ENCODE assay signal across 8 cellular contexts in genomic region chr3:113531826-113532697, GRCh38. TPM values are rescaled to one million over a fixed set of nuclear protein-coding genes. Genes with fewer than 3 reads are reported as not detected.
A peak's percentile ranks its signal among the peaks of the same experiment; 100 is the strongest.
DNase-seq lines count a peak whose midpoint lies in the region; ATAC-seq and TF ChIP-seq lines count a peak whose summit lies in the region.

SIDT1 (plus strand) TSS chr3:113532555; CDS start chr3:113533022, 467 bp downstream.

- DNase-seq in SIG-M5 treated with dmso at 0.1 percent for 504 hours (lab: John Stamatoyannopoulos, UW; ENCODE audit: unreplicated experiment) (peak; percentile 57), SIG-M5 (lab: John Stamatoyannopoulos, UW) (no peak), NCI-H345 (lab: John Stamatoyannopoulos, UW) (peak; percentile 48), esophagus muscularis mucosa (ENCODE audit: extremely low spot score) (no peak), nephron progenitor cell (peak; percentile 12), tibial artery (no peak)
- peak; percentile 78 for DNase-seq in activated CD8-positive, alpha-beta memory T cell treated with anti-CD3 and anti-CD28 coated beads, Interleukin-2, amount 50 U/mL, for 48 hours

- peak within 1 kb of the TSS; percentile 54 to 64 (median 62) for H3K4me3 ChIP-seq in esophagus muscularis mucosa
- peak within 1 kb of the TSS; percentile 50 to 55 for H3K4me3 ChIP-seq in tibial artery

- no peaks in the 10 kb centered on the region for H3K36me3 Mint-ChIP-seq in nephron progenitor cell (ENCODE audit: low read depth)

- ATAC-seq in HG03025 (IDR thresholded peaks at IDR 0.05; ENCODE audit: low FRiP score, unreplicated experiment) = peak; percentile 65

- TF ChIP-seq CTCF in esophagus muscularis mucosa (IDR thresholded peaks at IDR 0.05) (peak in 1 of 3 experiments; percentile 16), nephron progenitor cell (IDR thresholded peaks at IDR 0.05) (no peak), tibial artery (IDR thresholded peaks at IDR 0.05) (no peak)

- H3K27me3 ChIP-seq in esophagus muscularis mucosa (peaks cover 0 to 51% (median 13%) of the 10 kb centered on the region in 4 donors), tibial artery (peaks cover 0 to 34% of the 10 kb centered on the region in 2 donors)

- intact Hi-C loops in esophagus muscularis mucosa (cut with DNase I) = no loop called here
- intact Hi-C loops in tibial artery (cut with DNase I; ENCODE audit: low total_unique reads) = no loop called here

- H3K4me1 Mint-ChIP-seq in nephron progenitor cell = peaks cover 15% of the 10 kb centered on the region

- no peaks in the 10 kb centered on the region for H3K36me3 ChIP-seq in esophagus muscularis mucosa
- no peaks in the 10 kb centered on the region for H3K36me3 ChIP-seq in tibial artery

- H3K9me3 Mint-ChIP-seq in nephron progenitor cell = no peaks in the 10 kb centered on the region

- no peak for TF ChIP-seq EP300 in esophagus muscularis mucosa (IDR thresholded peaks at IDR 0.05)

- H3K27me3 Mint-ChIP-seq in nephron progenitor cell (ENCODE audit: low read depth, poor library complexity) = peaks cover 100% of the 10 kb centered on the region

- 7% methylated on average over 18 of the region's 18 CpGs for WGBS in esophagus muscularis mucosa

- TF ChIP-seq POLR2A in esophagus muscularis mucosa (IDR thresholded peaks at IDR 0.05; ENCODE audit: low read depth) = no peak

- H3K9me3 ChIP-seq in esophagus muscularis mucosa (no peaks in the 10 kb centered on the region), tibial artery (no peaks in the 10 kb centered on the region)

- H3K27ac ChIP-seq in esophagus muscularis mucosa (replicated peaks in 1 of 4) (peak within 1 kb of the TSS in 1 of 4 donors; percentile 34), tibial artery (peak within 1 kb of the TSS in 1 of 2 donors; percentile 1)

- H3K27ac Mint-ChIP-seq in nephron progenitor cell = no peak within 1 kb of the TSS

- peaks cover 0 to 20% (median 16%) of the 10 kb centered on the region in 4 donors for H3K4me1 ChIP-seq in esophagus muscularis mucosa
- peaks cover 0 to 19% (median 8%) of the 10 kb centered on the region in 4 donors for H3K4me1 ChIP-seq in tibial artery

- peak within 1 kb of the TSS; percentile 90 for H3K4me3 Mint-ChIP-seq in nephron progenitor cell

RNA-seq across cellular contexts. Expression of gene SIDT1, which starts in this region (rescaled TPM):
- 1 to 10 TPM; 1.2 to 3.8 (median 1.9) TPM for total RNA-seq in esophagus muscularis mucosa

Comparison
In these comparisons a context has a peak if more than half of its experiments do, and no peak if none do; other contexts are left out.
1. DNase-seq: peak in SIG-M5 treated with dmso at 0.1 percent for 504 hours (single experiment), NCI-H345 (single experiment), activated CD8-positive, alpha-beta memory T cell treated with anti-CD3 and anti-CD28 coated beads, Interleukin-2, amount 50 U/mL, for 48 hours (single experiment) and nephron progenitor cell (single experiment); none in SIG-M5 (single experiment), esophagus muscularis mucosa (single experiment) and tibial artery (0 of 2).